16 cellular contexts compared by ENCODE assay signal in genomic region chr14:65838565-65838964, GRCh38.
DNase-seq lines count a peak whose midpoint lies in the region; ATAC-seq and TF ChIP-seq lines count a peak whose summit lies in the region.
"Had no signal": no experiment of that assay in that cellular context is flagged by ENCODE, and none has a peak within 500 bp of the region (broad histone marks: within the 10 kb centered on the region; RNA-seq: fewer than 3 reads in every experiment).

No MANE protein-coding gene starts in this region.

- peak; percentile 47 for ATAC-seq in activated naive CD8-positive, alpha-beta T cell treated with anti-CD3 and anti-CD28 coated beads, Interleukin-2, amount 10 ng/mL, durations not matched to agents 7 days and 5 days (ENCODE audit: low read depth)
- no peak for ATAC-seq in effector memory CD8-positive, alpha-beta T cell (replicated peaks)
- no peak for ATAC-seq in upper lobe of right lung

- TF ChIP-seq CTCF in dorsolateral prefrontal cortex (IDR thresholded peaks at IDR 0.05 in 54 of 56, conservative IDR thresholded peaks at IDR 0.05 in 2 of 56; ENCODE audit: low read depth in 1 of 56, partially characterized antibody in 56 of 56): no peak
- no peak for TF ChIP-seq CTCF in upper lobe of right lung (IDR thresholded peaks at IDR 0.05)

- peaks cover 56% of the 10 kb centered on the region for H3K4me1 Mint-ChIP-seq in activated naive CD8-positive, alpha-beta T cell treated with anti-CD3 and anti-CD28 coated beads, Interleukin-2, amount 10 ng/mL, durations not matched to agents 7 days and 5 days
- peaks cover 46% of the 10 kb centered on the region for H3K4me1 Mint-ChIP-seq in activated naive CD8-positive, alpha-beta T cell treated with anti-CD3 and anti-CD28 coated beads for 36 hours
- peaks cover 40 to 45% of the 10 kb centered on the region in 2 donors for H3K4me1 Mint-ChIP-seq in effector memory CD8-positive, alpha-beta T cell (ENCODE audit: low read depth in 2 of 2)

- peaks cover 0 to 4% (median 0%) of the 10 kb centered on the region in 45 donors for H3K27me3 ChIP-seq in dorsolateral prefrontal cortex
- H3K27me3 ChIP-seq in upper lobe of right lung: no peaks in the 10 kb centered on the region
- H3K27me3 ChIP-seq: BE2C, MG63 had no signal

- H3K4me3 Mint-ChIP-seq in activated naive CD8-positive, alpha-beta T cell treated with anti-CD3 and anti-CD28 coated beads, Interleukin-2, amount 10 ng/mL, durations not matched to agents 7 days and 5 days: peak overlapping the region; percentile 47
- no peak overlapping the region for H3K4me3 Mint-ChIP-seq in activated naive CD8-positive, alpha-beta T cell treated with anti-CD3 and anti-CD28 coated beads for 36 hours
- H3K4me3 Mint-ChIP-seq in effector memory CD8-positive, alpha-beta T cell: peak overlapping the region; percentile 11 to 61

- POLR2A ChIA-PET in activated naive CD8-positive, alpha-beta T cell treated with anti-CD3 and anti-CD28 coated beads, Interleukin-2, amount 10 ng/mL, durations not matched to agents 7 days and 5 days (lab: Charles Lee): no interaction called here

- H3K36me3 Mint-ChIP-seq in activated naive CD8-positive, alpha-beta T cell treated with anti-CD3 and anti-CD28 coated beads, Interleukin-2, amount 10 ng/mL, durations not matched to agents 7 days and 5 days: peaks cover 17% of the 10 kb centered on the region
- no peaks in the 10 kb centered on the region for H3K36me3 Mint-ChIP-seq in activated naive CD8-positive, alpha-beta T cell treated with anti-CD3 and anti-CD28 coated beads for 36 hours
- H3K36me3 Mint-ChIP-seq in effector memory CD8-positive, alpha-beta T cell (ENCODE audit: insufficient read depth): peaks cover 3% of the 10 kb centered on the region

- peak overlapping the region; percentile 59 for H3K27ac Mint-ChIP-seq in activated naive CD8-positive, alpha-beta T cell treated with anti-CD3 and anti-CD28 coated beads, Interleukin-2, amount 10 ng/mL, durations not matched to agents 7 days and 5 days
- H3K27ac Mint-ChIP-seq in activated naive CD8-positive, alpha-beta T cell treated with anti-CD3 and anti-CD28 coated beads for 36 hours: no peak overlapping the region
- H3K27ac Mint-ChIP-seq in effector memory CD8-positive, alpha-beta T cell: peak overlapping the region in 1 of 2 donors; percentile 52

- H3K27ac ChIP-seq in dorsolateral prefrontal cortex: no peak overlapping the region
- no peak overlapping the region for H3K27ac ChIP-seq in upper lobe of right lung

- no peak for DNase-seq in activated naive CD8-positive, alpha-beta T cell treated with anti-CD3 and anti-CD28 coated beads, Interleukin-2, amount 10 ng/mL, durations not matched to agents 7 days and 5 days
- no peak for DNase-seq in activated naive CD8-positive, alpha-beta T cell treated with anti-CD3 and anti-CD28 coated beads for 36 hours
- DNase-seq in M059J (ENCODE audit: low read depth) (peak; percentile 11), dorsolateral prefrontal cortex (no peak), HuH-7.5 (ENCODE audit: low spot score) (no peak), upper lobe of right lung (no peak)
- DNase-seq in effector memory CD8-positive, alpha-beta T cell: no peak
- DNase-seq: BE2C; CD8-positive, alpha-beta memory T cell; GF-D8; HCEC 1CT; MG63; NCI-H1417; NCI-H2029; NCI-H510A treated with DMSO at 0.1 percent for 48 hours; SHP77 treated with DMSO at 0.1 percent for 48 hours had no signal

- no peaks in the 10 kb centered on the region for H3K9me3 Mint-ChIP-seq in activated naive CD8-positive, alpha-beta T cell treated with anti-CD3 and anti-CD28 coated beads, Interleukin-2, amount 10 ng/mL, durations not matched to agents 7 days and 5 days
- no peaks in the 10 kb centered on the region for H3K9me3 Mint-ChIP-seq in activated naive CD8-positive, alpha-beta T cell treated with anti-CD3 and anti-CD28 coated beads for 36 hours
- no peaks in the 10 kb centered on the region for H3K9me3 Mint-ChIP-seq in effector memory CD8-positive, alpha-beta T cell

- no peaks in the 10 kb centered on the region for H3K9me3 ChIP-seq in upper lobe of right lung
- H3K9me3 ChIP-seq: BE2C, MG63 had no signal

- H3K4me1 ChIP-seq in upper lobe of right lung: peaks cover 12% of the 10 kb centered on the region
- H3K4me1 ChIP-seq: BE2C had no signal

- intact Hi-C loops in dorsolateral prefrontal cortex (cut with DNase I) (no loop called here), upper lobe of right lung (cut with DNase I) (no loop called here)

- H3K27me3 Mint-ChIP-seq in activated naive CD8-positive, alpha-beta T cell treated with anti-CD3 and anti-CD28 coated beads, Interleukin-2, amount 10 ng/mL, durations not matched to agents 7 days and 5 days: no peaks in the 10 kb centered on the region
- no peaks in the 10 kb centered on the region for H3K27me3 Mint-ChIP-seq in activated naive CD8-positive, alpha-beta T cell treated with anti-CD3 and anti-CD28 coated beads for 36 hours
- no peaks in the 10 kb centered on the region for H3K27me3 Mint-ChIP-seq in effector memory CD8-positive, alpha-beta T cell

- H3K36me3 ChIP-seq in upper lobe of right lung: no peaks in the 10 kb centered on the region
- H3K36me3 ChIP-seq: BE2C, MG63 had no signal

- H3K4me3 ChIP-seq in dorsolateral prefrontal cortex (no peak overlapping the region), upper lobe of right lung (no peak overlapping the region)
- H3K4me3 ChIP-seq: MG63 had no signal
